In the genomic region with DNA sequence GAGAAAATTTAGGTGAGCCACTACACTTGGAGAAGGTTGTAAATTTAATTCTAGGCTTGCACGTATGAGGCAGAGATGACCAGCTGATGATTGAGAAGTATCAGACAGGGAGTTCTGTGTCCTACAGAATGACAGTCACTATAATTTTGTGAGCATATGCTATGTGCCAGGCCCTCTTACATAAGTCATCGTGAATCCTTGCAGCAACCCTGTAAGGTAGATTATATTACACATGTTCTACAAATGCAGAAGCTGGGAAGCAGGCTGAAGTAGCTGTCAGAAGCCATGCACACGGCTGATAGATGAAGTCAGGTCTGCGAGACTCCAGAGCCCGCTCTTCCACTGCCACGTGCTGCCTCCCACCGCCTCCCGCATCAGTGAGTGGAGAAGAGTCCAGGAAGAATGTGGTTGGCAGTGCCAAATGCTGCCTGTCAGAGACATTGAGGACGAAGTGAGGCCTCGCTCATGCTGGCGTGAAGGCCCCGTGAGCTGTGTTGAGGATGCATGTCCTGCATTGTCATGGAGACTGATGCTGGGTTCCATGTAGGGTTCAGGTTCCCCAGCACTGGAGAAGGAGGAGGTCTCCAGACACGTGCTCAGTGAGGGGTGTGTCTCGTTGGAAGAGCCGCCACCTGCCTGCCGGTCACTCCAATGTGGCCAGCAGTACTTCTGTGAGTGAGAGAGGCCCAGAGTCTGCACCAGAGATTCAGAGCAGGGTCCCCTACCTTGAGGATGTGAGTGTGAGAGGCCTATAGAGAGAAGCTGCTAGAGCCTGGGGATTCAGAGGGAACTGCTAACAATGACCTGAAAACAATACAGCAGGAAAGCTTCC, we compare ENCODE assay signal across 22 cellular contexts.
DNase-seq lines count a peak whose midpoint lies in the region; ATAC-seq and TF ChIP-seq lines count a peak whose summit lies in the region.
"Had no signal": no experiment of that assay in that cellular context is flagged by ENCODE, and none has a peak within 500 bp of the region (broad histone marks: within the 10 kb centered on the region; RNA-seq: fewer than 3 reads in every experiment).

No MANE protein-coding gene starts in this region.

- DNase-seq in NCI-H2107 treated with DMSO at 0.1 percent for 48 hours (lab: John Stamatoyannopoulos, UW; ENCODE audit: unreplicated experiment) (peak; percentile 70), NCI-H2107 (lab: John Stamatoyannopoulos, UW) (no peak), NCI-H146 treated with DMSO at 0.1 percent for 48 hours (lab: John Stamatoyannopoulos, UW; ENCODE audit: unreplicated experiment) (peak; percentile 72), osteocyte (ENCODE audit: extremely low spot score, unreplicated experiment) (peak; percentile 76), NCI-H510A (lab: John Stamatoyannopoulos, UW) (no peak), RKO (ENCODE audit: low spot score) (no peak)
- DNase-seq: CD4-positive, alpha-beta memory T cell; DMS153; GOT3; Kasumi-1; left cardiac atrium; NCI-H1048; NCI-H2029; NCI-H446 treated with DMSO at 0.1 percent for 48 hours had no signal

- H3K9me3 Mint-ChIP-seq in osteocyte (ENCODE audit: unreplicated experiment) = no peaks in the 10 kb centered on the region
- H3K9me3 Mint-ChIP-seq: activated T-helper 2 cell treated with anti-CD3 and anti-CD28 coated beads, Interferon-gamma antibody, Interleukin-2, Interleukin-4, amounts not matched to agents 10 μg/mL and 5 μg/mL and 100 μg/mL, durations not matched to agents 14 hours and 24 hours and 36 hours; CD4-positive, alpha-beta memory T cell; memory B cell; T-helper 2 cell treated with Interferon-gamma antibody and Interleukin-4, amounts not matched to agents 5 μg/mL and 100 μg/mL, for 36 hours had no signal

- H3K27ac Mint-ChIP-seq in osteocyte (ENCODE audit: unreplicated experiment) = peak overlapping the region; percentile 66
- H3K27ac Mint-ChIP-seq: activated naive CD8-positive, alpha-beta T cell; activated T-helper 2 cell treated with anti-CD3 and anti-CD28 coated beads, Interferon-gamma antibody, Interleukin-2, Interleukin-4, amounts not matched to agents 10 μg/mL and 5 μg/mL and 100 μg/mL, durations not matched to agents 14 hours and 24 hours and 36 hours; CD4-positive, alpha-beta memory T cell; memory B cell; T-helper 2 cell treated with Interferon-gamma antibody and Interleukin-4, amounts not matched to agents 5 μg/mL and 100 μg/mL, for 36 hours had no signal

- H3K4me1 Mint-ChIP-seq in osteocyte (ENCODE audit: unreplicated experiment) = peaks cover 21% of the 10 kb centered on the region
- H3K4me1 Mint-ChIP-seq: CD4-positive, alpha-beta memory T cell; memory B cell had no signal

- no peak for TF ChIP-seq CTCF in osteocyte (IDR thresholded peaks at IDR 0.05)

- no peaks in the 10 kb centered on the region for H3K36me3 Mint-ChIP-seq in osteocyte (ENCODE audit: unreplicated experiment)

- H3K4me3 Mint-ChIP-seq in osteocyte (ENCODE audit: unreplicated experiment) = no peak overlapping the region
- H3K4me3 Mint-ChIP-seq: activated naive CD8-positive, alpha-beta T cell; CD4-positive, alpha-beta memory T cell; memory B cell; T-helper 2 cell treated with Interferon-gamma antibody and Interleukin-4, amounts not matched to agents 5 μg/mL and 100 μg/mL, for 36 hours had no signal

- no peak for ATAC-seq in HG02623 (IDR thresholded peaks at IDR 0.05; ENCODE audit: unreplicated experiment)

- peak overlapping the region; percentile 2 for H3K27ac ChIP-seq in angular gyrus (ENCODE audit: low read depth, low read length)
- H3K27ac ChIP-seq: 22Rv1, HL-60 had no signal

- H3K27me3 Mint-ChIP-seq in osteocyte (ENCODE audit: unreplicated experiment) = no peaks in the 10 kb centered on the region
- H3K27me3 Mint-ChIP-seq: activated naive CD8-positive, alpha-beta T cell; CD4-positive, alpha-beta memory T cell; memory B cell had no signal

Comparison
In these comparisons a context has a peak if more than half of its experiments do, and no peak if none do; other contexts are left out.
1. DNase-seq: peak in NCI-H2107 treated with DMSO at 0.1 percent for 48 hours (single experiment), NCI-H146 treated with DMSO at 0.1 percent for 48 hours (single experiment) and osteocyte (single experiment); none in NCI-H2107 (single experiment), NCI-H510A (single experiment) and RKO (single experiment).